In the genomic region with DNA sequence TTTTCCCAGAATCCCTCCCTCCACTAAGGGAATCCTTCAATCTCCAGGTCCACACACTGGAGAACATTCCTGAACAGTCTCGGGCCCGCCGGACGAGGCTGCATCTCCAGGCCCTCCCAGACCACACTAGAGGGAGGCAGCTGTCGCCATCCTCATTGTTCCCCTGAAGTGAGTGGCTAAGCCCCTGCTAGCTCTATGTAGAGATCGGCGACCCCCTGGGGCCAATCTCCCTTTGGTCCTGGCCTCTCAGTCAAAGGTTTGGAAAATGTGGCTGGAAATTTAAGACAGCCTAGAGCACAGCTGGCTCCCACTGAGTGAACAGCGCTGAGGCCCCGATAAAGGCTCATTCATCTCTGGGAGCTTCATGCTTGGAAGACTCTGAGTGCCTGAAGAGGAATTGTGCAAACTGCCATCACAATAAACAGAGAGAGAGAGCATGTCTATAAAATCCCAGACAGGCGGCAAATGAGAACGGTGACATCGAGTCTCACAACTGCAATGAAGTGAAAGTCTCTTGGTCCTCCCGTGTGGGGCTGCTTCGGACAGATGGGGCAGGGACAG, we compare ENCODE assay signal across 18 cellular contexts.
"Had no signal": no experiment of that assay in that cellular context is flagged by ENCODE, and none has a peak within 500 bp of the region (broad histone marks: within the 10 kb centered on the region; RNA-seq: fewer than 3 reads in every experiment).

No MANE protein-coding gene starts in this region.

- DNase-seq: activated CD4-positive, alpha-beta memory T cell treated with anti-CD3 and anti-CD28 coated beads for 36 hours; activated effector memory CD4-positive, alpha-beta T cell treated with Interleukin-2 at 50 U/mL for 16 hours; activated naive CD4-positive, alpha-beta T cell treated with anti-CD3 and anti-CD28 coated beads, Interleukin-2, amount 50 U/mL, for 16 hours; activated T-cell treated with anti-CD3 and anti-CD28 coated beads, Interleukin-2, amount 50 U/mL, for 24 hours; effector memory CD8-positive, alpha-beta T cell; naive B cell; nucleus accumbens; stimulated activated CD4-positive, alpha-beta T cell treated with anti-CD3 and anti-CD28 coated beads, Interleukin-15, amount 100 ng/mL, for 24 hours; stimulated activated CD4-positive, alpha-beta T cell treated with anti-CD3 and anti-CD28 coated beads, Interleukin-4, amount 100 ng/mL, for 1 hour; stimulated activated naive B cell treated with anti-CD40 and anti-IgM and Interleukin-4, amounts not matched to agents 10 μg/mL and 1 μg/mL and 100 μg/mL, for 72 hours; tibial artery; uterus; WERI-Rb-1 had no signal

- H3K36me3 ChIP-seq: gastroesophageal sphincter, right atrium auricular region, tibial artery, uterus, WERI-Rb-1 had no signal

- H3K27me3 ChIP-seq: gastroesophageal sphincter, right atrium auricular region, uterus had no signal

- H3K4me3 ChIP-seq: gastroesophageal sphincter, right atrium auricular region, skin epidermis, tibial artery, uterus had no signal

- ATAC-seq: effector memory CD8-positive, alpha-beta T cell; gastroesophageal sphincter; left lobe of liver; stimulated activated naive B cell treated with anti-CD40 and anti-IgM and Interleukin-4, amounts not matched to agents 10 μg/mL and 1 μg/mL and 100 μg/mL, for 72 hours had no signal

- H3K27ac ChIP-seq: epithelial cell of prostate, gastroesophageal sphincter, right atrium auricular region, skin epidermis, tibial artery, uterus, WERI-Rb-1 had no signal

- H3K9me3 ChIP-seq: uterus had no signal

- H3K4me1 ChIP-seq: gastroesophageal sphincter, right atrium auricular region, tibial artery, uterus had no signal
